Comparison of ENCODE assay signal across 8 cellular contexts in the genomic region with DNA sequence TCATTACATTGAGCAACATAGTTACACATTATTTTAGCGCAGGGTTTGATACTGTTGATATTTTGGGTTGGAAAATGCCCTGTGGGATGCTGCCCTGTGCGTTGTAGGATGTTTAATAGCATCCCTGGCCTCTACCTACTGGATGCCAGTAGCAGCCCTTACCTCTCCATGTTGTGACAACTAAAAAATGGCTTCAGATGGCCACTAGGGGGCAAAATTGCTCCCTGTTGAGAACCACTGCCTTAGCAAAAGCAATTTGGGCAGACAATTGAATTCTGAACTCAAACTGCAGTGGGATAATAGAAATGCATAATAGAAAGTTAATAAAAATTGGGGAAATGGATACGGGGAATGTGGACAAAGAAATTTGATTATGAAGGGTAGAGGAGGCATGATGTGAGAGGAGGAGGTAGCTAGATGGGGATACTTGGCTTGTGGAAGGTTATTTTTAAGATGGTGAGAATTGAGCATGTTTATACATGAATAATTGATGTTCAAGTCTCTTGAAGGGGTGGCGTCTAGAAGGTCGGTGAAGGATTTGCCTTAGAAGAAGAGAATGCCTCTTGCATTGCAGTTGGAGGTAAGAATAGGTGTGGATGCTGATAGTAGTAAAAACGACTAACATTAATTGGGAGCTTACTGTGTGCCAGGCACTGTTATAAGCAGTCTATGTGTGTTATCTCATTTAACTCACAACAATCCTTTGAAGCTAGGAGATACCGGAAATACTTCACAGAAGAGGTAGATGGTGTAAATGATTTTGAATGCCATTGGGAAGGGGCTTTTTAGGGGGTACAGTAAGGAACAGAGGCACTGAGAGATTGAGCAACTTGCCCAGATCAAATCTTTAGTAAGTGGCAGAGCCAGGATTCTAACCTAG. TPM values are rescaled to one million over a fixed set of nuclear protein-coding genes. Genes with fewer than 3 reads are reported as not detected.
DNase-seq lines count a peak whose midpoint lies in the region; ATAC-seq and TF ChIP-seq lines count a peak whose summit lies in the region.
"Had no signal": no experiment of that assay in that cellular context is flagged by ENCODE, and none has a peak within 500 bp of the region (broad histone marks: within the 10 kb centered on the region; RNA-seq: fewer than 3 reads in every experiment).

No MANE protein-coding gene starts in this region.

- DNase-seq in NCI-H128 (lab: John Stamatoyannopoulos, UW; ENCODE audit: unreplicated experiment) (peak; percentile 4), T-helper 17 cell (peak in 1 of 3 donors; percentile 20), islet precursor cell (peak; percentile 81)
- DNase-seq in stimulated activated CD4-positive, alpha-beta T cell treated with anti-CD3 and anti-CD28 coated beads, Interleukin-2, amount 100 ng/mL, for 48 hours = peak; percentile 37 to 57

- H3K36me3 Mint-ChIP-seq in T-helper 17 cell (ENCODE audit: low read depth) = peaks cover 23% of the 10 kb centered on the region
- peaks cover 32% of the 10 kb centered on the region for H3K36me3 Mint-ChIP-seq in brain

- no peak overlapping the region for H3K27ac Mint-ChIP-seq in T-helper 17 cell
- peak overlapping the region in 1 of 5 experiments; percentile 61 for H3K27ac Mint-ChIP-seq in brain

- no peaks in the 10 kb centered on the region for H3K9me3 ChIP-seq in T-helper 17 cell (ENCODE audit: control insufficient read depth, low read length, poor library complexity, severe bottlenecking)

- no peaks in the 10 kb centered on the region for H3K9me3 Mint-ChIP-seq in brain

- peak; percentile 57 for ATAC-seq in T-helper 17 cell
- ATAC-seq in GM21619 (IDR thresholded peaks at IDR 0.05; ENCODE audit: unreplicated experiment) = no peak

- peak overlapping the region; percentile 42 for H3K4me3 Mint-ChIP-seq in T-helper 17 cell
- no peak overlapping the region for H3K4me3 Mint-ChIP-seq in brain

- TF ChIP-seq CTCF in GM12874 (IDR thresholded peaks at IDR 0.05; ENCODE audit: insufficient read depth, low read depth, low read length) = peak; percentile 77
- TF ChIP-seq CTCF in brain (conservative IDR thresholded peaks at IDR 0.05) = peak; percentile 62 to 80

- H3K4me1 Mint-ChIP-seq in T-helper 17 cell (peaks cover 28% of the 10 kb centered on the region), brain (no peaks in the 10 kb centered on the region)

- H3K27me3 Mint-ChIP-seq in T-helper 17 cell (no peaks in the 10 kb centered on the region), brain (peaks cover 5% of the 10 kb centered on the region)

RNA-seq across cellular contexts. Expression of a gene that starts 19.0 kb away (rescaled TPM):
- under 1 TPM in 1 of 2 donors, not detected in 1; 0.50 TPM for total RNA-seq in T-helper 17 cell
- not detected for polyA plus RNA-seq in brain (ENCODE audit: insufficient read depth, low read depth, low replicate concordance)
- total RNA-seq: frontal cortex had no signal

RNA-seq across cellular contexts. Expression of a gene that starts 30.5 kb away (rescaled TPM):
- total RNA-seq in T-helper 17 cell = 100 to 1,000 TPM in 1 of 2 donors, 10 to 100 TPM in 1; 15.6 to 202 TPM
- polyA plus RNA-seq in brain (ENCODE audit: insufficient read depth, low read depth, low replicate concordance) = 3.0 TPM
- total RNA-seq: frontal cortex had no signal

RNA-seq across cellular contexts. Expression of a gene that starts 40.4 kb away (rescaled TPM):
- total RNA-seq in T-helper 17 cell = 100 to 1,000 TPM; 153 to 165 TPM
- polyA plus RNA-seq in brain (ENCODE audit: insufficient read depth, low read depth, low replicate concordance) = 160 TPM

RNA-seq across cellular contexts. Expression of a gene that starts 54.3 kb away (rescaled TPM):
- under 1 TPM in 1 of 2 donors, not detected in 1; 0.44 TPM for total RNA-seq in T-helper 17 cell
- polyA plus RNA-seq in brain (ENCODE audit: insufficient read depth, low read depth, low replicate concordance) = 8.9 TPM
